ENCODE assay signal across 8 cellular contexts in the genomic region with DNA sequence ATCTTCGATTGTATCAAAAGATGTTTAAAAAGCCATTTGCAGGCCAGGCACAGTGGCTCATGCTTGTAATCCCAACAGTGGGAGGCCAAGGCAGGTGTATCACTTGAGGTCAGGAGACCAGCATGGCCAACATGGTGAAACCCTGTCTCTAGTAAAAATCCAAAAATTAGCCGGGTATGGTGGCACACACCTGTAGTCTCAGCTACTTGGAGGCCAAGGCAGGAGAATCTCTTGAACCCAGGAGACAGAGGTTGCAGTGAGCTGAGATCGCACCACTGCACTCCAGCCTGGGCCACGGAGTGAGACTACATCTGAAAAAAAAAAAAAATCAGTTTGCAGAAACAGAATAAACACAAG. TPM values are rescaled to one million over a fixed set of nuclear protein-coding genes. Genes with fewer than 3 reads are reported as not detected.
DNase-seq lines count a peak whose midpoint lies in the region; ATAC-seq and TF ChIP-seq lines count a peak whose summit lies in the region.
"Not testable (repeated sequence)": the region's sequence is repeated elsewhere in the genome, so short reads cannot be mapped to it uniquely, and the experiment has no call there.

No MANE protein-coding gene starts in this region.

- not testable (repeated sequence) for TF ChIP-seq CTCF in Loucy (conservative IDR thresholded peaks at IDR 0.05; ENCODE audit: low read length); RWPE2 (IDR thresholded peaks at IDR 0.05; ENCODE audit: poor library complexity, severe bottlenecking); mammary epithelial cell (conservative IDR thresholded peaks at IDR 0.05 in 1 of 2, IDR thresholded peaks at IDR 0.05 in 1 of 2; ENCODE audit: extremely low read depth in 1 of 2, insufficient read depth in 1 of 2, low read depth in 1 of 2, low read length in 2 of 2); left lung (IDR thresholded peaks at IDR 0.05)

- not testable (repeated sequence) for H3K36me3 Mint-ChIP-seq in activated CD8-positive, alpha-beta T cell treated with anti-CD3 and anti-CD28 coated beads, Interleukin-2, amount 10 ng/mL, durations not matched to agents 7 days and 5 days (ENCODE audit: low read depth); natural killer cell treated with Interleukin-12 subunit alpha and Interleukin-12 subunit beta and Interleukin-15 and Interleukin-18, amount 100 ng/mL, for 72 hours

- H3K9me2 ChIP-seq in Loucy (replicated peaks; ENCODE audit: low read depth, low read length) = not testable (repeated sequence)

- not testable (repeated sequence) for H3K27me3 Mint-ChIP-seq in activated CD8-positive, alpha-beta T cell treated with anti-CD3 and anti-CD28 coated beads, Interleukin-2, amount 10 ng/mL, durations not matched to agents 7 days and 5 days (ENCODE audit: low read depth); natural killer cell treated with Interleukin-12 subunit alpha and Interleukin-12 subunit beta and Interleukin-15 and Interleukin-18, amount 100 ng/mL, for 72 hours

- in situ Hi-C loops in mammary epithelial cell (cut with MboI; ENCODE audit: low sequenced_read_pairs in 2 of 2) = not testable (repeated sequence)

- H3K27me3 ChIP-seq in BLaER1 treated with 17β-estradiol and CSF1 and Interleukin-3, amounts not matched to agents 10 nM and 100 nM; Loucy (ENCODE audit: insufficient read depth, low read length, poor library complexity, severe bottlenecking); RWPE2 (ENCODE audit: insufficient read depth, poor library complexity, severe bottlenecking); mammary epithelial cell (ENCODE audit: insufficient read depth, low read length); left lung; thymus (ENCODE audit: control insufficient read depth, insufficient read depth): not testable (repeated sequence)

- BruUV-seq in mammary epithelial cell (replicated peaks; lab: Mats Ljungman, UMichigan) = not testable (repeated sequence)

- peak overlapping the region; percentile 49 for H2AFZ ChIP-seq in Loucy (ENCODE audit: low read length)
- not testable (repeated sequence) for H2AFZ ChIP-seq in mammary epithelial cell (ENCODE audit: low read depth, low read length)

- not testable (repeated sequence) for H3K4me3 Mint-ChIP-seq in activated CD8-positive, alpha-beta T cell treated with anti-CD3 and anti-CD28 coated beads, Interleukin-2, amount 10 ng/mL, durations not matched to agents 7 days and 5 days; natural killer cell treated with Interleukin-12 subunit alpha and Interleukin-12 subunit beta and Interleukin-15 and Interleukin-18, amount 100 ng/mL, for 72 hours

- intact Hi-C loops in mammary epithelial cell (cut with micrococcal nuclease); left lung (cut with DNase I): not testable (repeated sequence)

- H3K27ac Mint-ChIP-seq in activated CD8-positive, alpha-beta T cell treated with anti-CD3 and anti-CD28 coated beads, Interleukin-2, amount 10 ng/mL, durations not matched to agents 7 days and 5 days = peak overlapping the region; percentile 80
- peak overlapping the region; percentile 50 to 53 for H3K27ac Mint-ChIP-seq in natural killer cell treated with Interleukin-12 subunit alpha and Interleukin-12 subunit beta and Interleukin-15 and Interleukin-18, amount 100 ng/mL, for 72 hours

- peak overlapping the region in 8 of 10 experiments; percentile 4 to 50 (median 38); a peak in 11 of 20 replicates for H3K4me3 ChIP-seq in BLaER1 treated with 17β-estradiol and CSF1 and Interleukin-3, amounts not matched to agents 10 nM and 100 nM
- H3K4me3 ChIP-seq in Loucy (ENCODE audit: low read length, poor library complexity, severe bottlenecking); RWPE2 (ENCODE audit: severe bottlenecking); mammary epithelial cell (replicated peaks in 1 of 3; ENCODE audit: insufficient read depth in 1 of 3, low read depth in 2 of 3, low read length in 3 of 3); left lung; thymus (ENCODE audit: low read length): not testable (repeated sequence)

- DNase-seq in RWPE2 (ENCODE audit: low spot score); activated CD8-positive, alpha-beta T cell treated with anti-CD3 and anti-CD28 coated beads, Interleukin-2, amount 10 ng/mL, durations not matched to agents 7 days and 5 days; mammary epithelial cell; left lung; natural killer cell treated with Interleukin-12 subunit alpha and Interleukin-12 subunit beta and Interleukin-15 and Interleukin-18, amount 100 ng/mL, for 72 hours (ENCODE audit: low spot score): not testable (repeated sequence)

- dilution Hi-C loops in mammary epithelial cell (cut with HindIII; ENCODE audit: low sequenced_read_pairs) = loop anchor here (5.0 kb wide), 1 partner anchor 57 kb away; no protein-coding TSS in a partner anchor

- not testable (repeated sequence) for H3K79me2 ChIP-seq in Loucy (ENCODE audit: insufficient read depth, low read length); mammary epithelial cell (ENCODE audit: insufficient read depth, low read length)

- not testable (repeated sequence) for H3F3A ChIP-seq in Loucy (ENCODE audit: low read depth)

- POLR2A ChIA-PET in activated CD8-positive, alpha-beta T cell treated with anti-CD3 and anti-CD28 coated beads, Interleukin-2, amount 10 ng/mL, durations not matched to agents 7 days and 5 days (lab: Charles Lee) = not testable (repeated sequence)

- peaks cover 82 to 90% (median 88%) of the 10 kb centered on the region in 10 experiments for H3K4me1 ChIP-seq in BLaER1 treated with 17β-estradiol and CSF1 and Interleukin-3, amounts not matched to agents 10 nM and 100 nM
- H3K4me1 ChIP-seq in Loucy (ENCODE audit: insufficient read depth, low read length, poor library complexity, severe bottlenecking) = peaks cover 27% of the 10 kb centered on the region
- H3K4me1 ChIP-seq in RWPE2 (ENCODE audit: insufficient read depth, poor library complexity, severe bottlenecking) = peaks cover 56% of the 10 kb centered on the region
- H3K4me1 ChIP-seq in mammary epithelial cell (ENCODE audit: insufficient read depth, low read length) = peaks cover 35% of the 10 kb centered on the region
- peaks cover 14 to 86% of the 10 kb centered on the region in 2 donors for H3K4me1 ChIP-seq in left lung
- peaks cover 16% of the 10 kb centered on the region for H3K4me1 ChIP-seq in thymus (ENCODE audit: control insufficient read depth, insufficient read depth, low read length)

- H3K9ac ChIP-seq in BLaER1 treated with 17β-estradiol and CSF1 and Interleukin-3, amounts not matched to agents 10 nM and 100 nM = peak overlapping the region; percentile 71 to 98 (median 86)
- peak overlapping the region; percentile 45 for H3K9ac ChIP-seq in Loucy (ENCODE audit: low read depth, low read length, poor library complexity, severe bottlenecking)
- not testable (repeated sequence) for H3K9ac ChIP-seq in mammary epithelial cell (ENCODE audit: insufficient read depth, low read length)

- H3K9me3 ChIP-seq in BLaER1 treated with 17β-estradiol and CSF1 and Interleukin-3, amounts not matched to agents 10 nM and 100 nM (replicated peaks in 1 of 11); Loucy (ENCODE audit: insufficient read depth, low read depth, low read length); RWPE2 (ENCODE audit: severe bottlenecking); mammary epithelial cell (replicated peaks; ENCODE audit: insufficient read depth, low read length); left lung; thymus (ENCODE audit: control insufficient read depth): not testable (repeated sequence)

- H4K20me1 ChIP-seq in BLaER1 treated with 17β-estradiol and CSF1 and Interleukin-3, amounts not matched to agents 10 nM and 100 nM; Loucy (ENCODE audit: insufficient read depth, low read length, poor library complexity, severe bottlenecking); mammary epithelial cell (ENCODE audit: insufficient read depth, low read length): not testable (repeated sequence)

- not testable (repeated sequence) for H3K36me3 ChIP-seq in BLaER1 treated with 17β-estradiol and CSF1 and Interleukin-3, amounts not matched to agents 10 nM and 100 nM; Loucy (ENCODE audit: insufficient read depth, low read length); RWPE2 (ENCODE audit: low read depth); mammary epithelial cell (ENCODE audit: insufficient read depth, low read length); left lung; thymus (ENCODE audit: control insufficient read depth, insufficient read depth)

- H3K9me3 Mint-ChIP-seq in activated CD8-positive, alpha-beta T cell treated with anti-CD3 and anti-CD28 coated beads, Interleukin-2, amount 10 ng/mL, durations not matched to agents 7 days and 5 days (ENCODE audit: insufficient read depth); natural killer cell treated with Interleukin-12 subunit alpha and Interleukin-12 subunit beta and Interleukin-15 and Interleukin-18, amount 100 ng/mL, for 72 hours: not testable (repeated sequence)

- H3K27ac ChIP-seq in BLaER1 treated with 17β-estradiol and CSF1 and Interleukin-3, amounts not matched to agents 10 nM and 100 nM = peak overlapping the region; percentile 87 to 99 (median 97)
- H3K27ac ChIP-seq in RWPE2 (ENCODE audit: poor library complexity, severe bottlenecking) (peak overlapping the region; percentile 95), left lung (peak overlapping the region; percentile 72 to 93), thymus (ENCODE audit: low read depth) (peak overlapping the region; percentile 25)
- H3K27ac ChIP-seq in mammary epithelial cell (ENCODE audit: insufficient read depth, low read depth, low read length) = not testable (repeated sequence)

- 75% methylated on average over 4 of the region's 4 CpGs for WGBS in mammary epithelial cell (ENCODE audit: low coverage, missing lambda C conversion rate)
- 50% methylated on average over 4 of the region's 4 CpGs for WGBS in thymus

- not testable (repeated sequence) for ATAC-seq in RWPE2 (ENCODE audit: low read depth); activated CD8-positive, alpha-beta T cell treated with anti-CD3 and anti-CD28 coated beads, Interleukin-2, amount 10 ng/mL, durations not matched to agents 7 days and 5 days; left lung; natural killer cell treated with Interleukin-12 subunit alpha and Interleukin-12 subunit beta and Interleukin-15 and Interleukin-18, amount 100 ng/mL, for 72 hours

- CTCF ChIA-PET in activated CD8-positive, alpha-beta T cell treated with anti-CD3 and anti-CD28 coated beads, Interleukin-2, amount 10 ng/mL, durations not matched to agents 7 days and 5 days (lab: Charles Lee) = interaction anchor here (1.0 to 1.6 kb wide), 3 partner anchors 15 to 87 kb away, joined by 3 to 7 read pairs (median 3); no protein-coding TSS in a partner anchor
- CTCF ChIA-PET in mammary epithelial cell (lab: Charles Lee; ENCODE audit: low non-redundant PET) = not testable (repeated sequence)

- peak overlapping the region; percentile 85 to 98 (median 92) for H3K4me2 ChIP-seq in BLaER1 treated with 17β-estradiol and CSF1 and Interleukin-3, amounts not matched to agents 10 nM and 100 nM
- H3K4me2 ChIP-seq in Loucy (ENCODE audit: low read depth, low read length, poor library complexity, severe bottlenecking) = not testable (repeated sequence)
- H3K4me2 ChIP-seq in mammary epithelial cell (ENCODE audit: insufficient read depth, low read depth, low read length) = peak overlapping the region; percentile 7

- H3K4me1 Mint-ChIP-seq in activated CD8-positive, alpha-beta T cell treated with anti-CD3 and anti-CD28 coated beads, Interleukin-2, amount 10 ng/mL, durations not matched to agents 7 days and 5 days (ENCODE audit: low read depth) = peaks cover 37% of the 10 kb centered on the region
- peaks cover 27 to 31% of the 10 kb centered on the region in 2 donors for H3K4me1 Mint-ChIP-seq in natural killer cell treated with Interleukin-12 subunit alpha and Interleukin-12 subunit beta and Interleukin-15 and Interleukin-18, amount 100 ng/mL, for 72 hours (ENCODE audit: low read depth in 2 of 2)

RNA-seq across cellular contexts. Expression of gene PTTG1IP, which starts 6.9 kb away (rescaled TPM):
- 10 to 100 TPM; 54.9 to 55.2 TPM for total RNA-seq in activated CD8-positive, alpha-beta T cell treated with anti-CD3 and anti-CD28 coated beads, Interleukin-2, amount 10 ng/mL, durations not matched to agents 7 days and 5 days
- total RNA-seq in mammary epithelial cell (100 to 1,000 TPM; 131 to 269 TPM), left lung (100 to 1,000 TPM; 247 to 263 TPM)
- polyA plus RNA-seq in mammary epithelial cell (146 TPM), thymus (138 TPM)
- 174 TPM for polyA minus RNA-seq in mammary epithelial cell
- 10 to 100 TPM; 69.4 to 81.7 TPM for total RNA-seq in natural killer cell treated with Interleukin-12 subunit alpha and Interleukin-12 subunit beta and Interleukin-15 and Interleukin-18, amount 100 ng/mL, for 72 hours

RNA-seq across cellular contexts. Expression of gene ITGB2, which starts 40.3 kb away (rescaled TPM):
- total RNA-seq in activated CD8-positive, alpha-beta T cell treated with anti-CD3 and anti-CD28 coated beads, Interleukin-2, amount 10 ng/mL, durations not matched to agents 7 days and 5 days = 100 to 1,000 TPM; 503 to 530 TPM
- 1 to 10 TPM in 1 of 2 donors, not detected in 1; 2.7 TPM for total RNA-seq in mammary epithelial cell
- 1.8 TPM for polyA plus RNA-seq in mammary epithelial cell
- not detected for polyA minus RNA-seq in mammary epithelial cell
- total RNA-seq in left lung = 100 to 1,000 TPM; 185 to 404 TPM
- 1,000 to 10,000 TPM in 1 of 2 donors, 100 to 1,000 TPM in 1; 448 to 1,246 TPM for total RNA-seq in natural killer cell treated with Interleukin-12 subunit alpha and Interleukin-12 subunit beta and Interleukin-15 and Interleukin-18, amount 100 ng/mL, for 72 hours
- polyA plus RNA-seq in thymus = 104 TPM

RNA-seq across cellular contexts. Expression of gene SLX9, which starts 59.4 kb away (rescaled TPM):
- 10 to 100 TPM; 56.6 to 60.4 TPM for total RNA-seq in activated CD8-positive, alpha-beta T cell treated with anti-CD3 and anti-CD28 coated beads, Interleukin-2, amount 10 ng/mL, durations not matched to agents 7 days and 5 days
- total RNA-seq in mammary epithelial cell (10 to 100 TPM; 17.3 to 53.2 TPM), left lung (10 to 100 TPM; 16.4 to 29.6 TPM)
- polyA plus RNA-seq in mammary epithelial cell (31.0 TPM), thymus (28.4 TPM)
- polyA minus RNA-seq in mammary epithelial cell = 8.7 TPM
- total RNA-seq in natural killer cell treated with Interleukin-12 subunit alpha and Interleukin-12 subunit beta and Interleukin-15 and Interleukin-18, amount 100 ng/mL, for 72 hours = 10 to 100 TPM; 43.5 to 83.6 TPM

Comparison
In these comparisons a context has a peak if more than half of its experiments do, and no peak if none do; other contexts are left out.
1. RNA of gene ITGB2, which starts 40.3 kb away (total RNA-seq): 448 to 1,246 TPM in natural killer cell treated with Interleukin-12 subunit alpha and Interleukin-12 subunit beta and Interleukin-15 and Interleukin-18, amount 100 ng/mL, for 72 hours, 503 to 530 TPM in activated CD8-positive, alpha-beta T cell treated with anti-CD3 and anti-CD28 coated beads, Interleukin-2, amount 10 ng/mL, durations not matched to agents 7 days and 5 days and 185 to 404 TPM in left lung; 2.7 TPM in mammary epithelial cell; every median in the first group is over 10 times any median in the second.